Comparison of ENCODE assay signal across 18 cellular contexts in genomic region chr9:24899463-24899862, GRCh38.
"Had no signal": no experiment of that assay in that cellular context is flagged by ENCODE, and none has a peak within 500 bp of the region (broad histone marks: within the 10 kb centered on the region; RNA-seq: fewer than 3 reads in every experiment).

No MANE protein-coding gene starts in this region.

- H3K4me3 ChIP-seq: coronary artery, heart left ventricle, right lobe of liver, skin epidermis, tibial artery had no signal

- DNase-seq: activated CD4-positive, alpha-beta memory T cell treated with anti-CD3 and anti-CD28 coated beads for 36 hours; activated CD4-positive, alpha-beta T cell treated with anti-CD3 and anti-CD28 coated beads for 48 hours; activated naive CD4-positive, alpha-beta T cell treated with Interleukin-2 at 50 U/mL for 16 hours; activated naive CD8-positive, alpha-beta T cell treated with anti-CD3 and anti-CD28 coated beads for 36 hours; activated T-cell treated with anti-CD3 and anti-CD28 coated beads, Interleukin-2, amount 50 U/mL, for 48 hours; cerebellar nuclear complex; heart left ventricle; left cardiac atrium; mesendoderm; naive B cell; occipital lobe; right lobe of liver; stimulated activated CD4-positive, alpha-beta T cell treated with anti-CD3 and anti-CD28 coated beads, Interleukin-1b, Interleukin-23, amount 100 ng/mL, for 48 hours; stimulated activated naive CD8-positive, alpha-beta T cell treated with anti-CD3 and anti-CD28 coated beads, Interleukin-15, amount 100 ng/mL, for 72 hours; tibial artery had no signal

- H3K27ac ChIP-seq: coronary artery, epithelial cell of prostate, heart left ventricle, right lobe of liver, skin epidermis had no signal

- H3K27me3 ChIP-seq: heart left ventricle, right lobe of liver, tibial artery had no signal
